25 cellular contexts compared by ENCODE assay signal in genomic region chr17:72772331-72772821, GRCh38.
"Had no signal": no experiment of that assay in that cellular context is flagged by ENCODE, and none has a peak within 500 bp of the region (broad histone marks: within the 10 kb centered on the region; RNA-seq: fewer than 3 reads in every experiment).

No MANE protein-coding gene starts in this region.

- H3K4me1 ChIP-seq: gastrocnemius medialis, heart left ventricle, right lobe of liver, testis, vagina had no signal

- H3K27ac ChIP-seq: gastrocnemius medialis, heart left ventricle, ovary, right lobe of liver, testis, vagina, VCaP had no signal

- ATAC-seq: activated naive CD8-positive, alpha-beta T cell treated with anti-CD3 and anti-CD28 coated beads, Interleukin-2, amount 50 U/mL, for 24 hours; effector memory CD8-positive, alpha-beta T cell; gastrocnemius medialis; heart left ventricle; naive thymus-derived CD4-positive, alpha-beta T cell; right lobe of liver; stimulated activated naive CD8-positive, alpha-beta T cell treated with anti-CD3 and anti-CD28 coated beads, Interleukin-15, Interleukin-2, amounts not matched to agents 100 U/mL and 50 U/mL, for 24 hours had no signal

- H3K4me3 ChIP-seq: gastrocnemius medialis, heart left ventricle, ovary, right lobe of liver, testis, vagina had no signal

- H3K36me3 ChIP-seq: gastrocnemius medialis, ovary, right lobe of liver had no signal

- H3K9me3 ChIP-seq: gastrocnemius medialis, ovary, right lobe of liver, testis, vagina had no signal

- H3K27me3 ChIP-seq: gastrocnemius medialis, heart left ventricle, ovary, right lobe of liver, testis, vagina had no signal

- DNase-seq: activated CD4-positive, alpha-beta T cell treated with anti-CD3 and anti-CD28 coated beads for 4 hours; activated CD4-positive, alpha-beta T cell treated with anti-CD3 and anti-CD28 coated beads, Interleukin-2, amount 50 U/mL, for 4 hours; activated CD8-positive, alpha-beta memory T cell treated with anti-CD3 and anti-CD28 coated beads for 24 hours; activated gamma-delta T cell; activated naive CD8-positive, alpha-beta T cell treated with anti-CD3 and anti-CD28 coated beads, Interleukin-2, amount 50 U/mL, for 24 hours; amygdala; cortex of kidney; effector memory CD8-positive, alpha-beta T cell; erythroblast; gastrocnemius medialis; heart left ventricle; hypothalamus; immature natural killer cell; kidney; naive thymus-derived CD4-positive, alpha-beta T cell; ovary; right lobe of liver; stimulated activated CD4-positive, alpha-beta T cell treated with anti-CD3 and anti-CD28 coated beads, Interleukin-12 subunit alpha, Interleukin-12 subunit beta, amount 100 ng/mL, for 4 hours; stimulated activated CD4-positive, alpha-beta T cell treated with anti-CD3 and anti-CD28 coated beads, Interleukin-4, amount 100 ng/mL, for 1 hour; stimulated activated naive CD8-positive, alpha-beta T cell treated with anti-CD3 and anti-CD28 coated beads, Interleukin-15, Interleukin-2, amounts not matched to agents 100 U/mL and 50 U/mL, for 24 hours; T-helper 9 cell; testis; trophoblast cell had no signal
